Comparison of ENCODE assay signal across 1 cellular context in the genomic region with DNA sequence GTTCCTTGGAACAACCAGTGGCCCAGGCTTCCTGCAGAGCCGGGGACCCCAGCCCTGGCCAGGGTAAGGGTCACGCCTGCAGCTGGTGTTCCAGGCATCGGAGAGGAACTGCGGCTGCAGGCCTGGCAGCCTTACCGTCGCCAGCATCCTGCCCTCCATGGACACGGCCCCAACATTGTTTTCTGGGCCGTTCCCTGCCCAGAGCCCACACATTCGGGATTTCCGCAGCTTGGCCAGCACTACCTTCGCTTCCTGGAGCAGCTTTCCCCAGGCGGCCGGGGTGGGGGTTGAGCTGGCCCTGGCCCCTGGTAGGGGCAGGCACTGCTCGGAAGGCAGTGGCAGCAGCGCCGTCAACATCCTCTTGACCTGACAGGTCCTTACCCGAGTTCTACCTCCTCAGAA.
TF ChIP-seq lines count a peak whose summit lies in the region.

No MANE protein-coding gene starts in this region.

TF ChIP-seq in endothelial cell of umbilical vein, 7 proteins besides CTCF, POLR2A, EP300 and RAD21:
- TF ChIP-seq MAX (IDR thresholded peaks at IDR 0.05; ENCODE audit: insufficient read depth, insufficient read length) (no peak), POLR2AphosphoS5 (IDR thresholded peaks at IDR 0.05; ENCODE audit: insufficient read depth, low read depth, low read length) (peak; percentile 66), FOS (IDR thresholded peaks at IDR 0.05; ENCODE audit: borderline replicate concordance, insufficient read depth, low read length) (no peak), GATA2 (IDR thresholded peaks at IDR 0.05; ENCODE audit: insufficient read depth, insufficient read length, low read depth, low read length) (no peak), EZH2 (IDR thresholded peaks at IDR 0.05; ENCODE audit: borderline replicate concordance, low read depth, low read length, severe bottlenecking) (no peak), MYC (IDR thresholded peaks at IDR 0.05; ENCODE audit: low read depth, low read length) (no peak), JUN (IDR thresholded peaks at IDR 0.05; ENCODE audit: borderline replicate concordance, insufficient read depth, insufficient read length, low read depth) (no peak)
